ENCODE assay signal across 26 cellular contexts in the genomic region with DNA sequence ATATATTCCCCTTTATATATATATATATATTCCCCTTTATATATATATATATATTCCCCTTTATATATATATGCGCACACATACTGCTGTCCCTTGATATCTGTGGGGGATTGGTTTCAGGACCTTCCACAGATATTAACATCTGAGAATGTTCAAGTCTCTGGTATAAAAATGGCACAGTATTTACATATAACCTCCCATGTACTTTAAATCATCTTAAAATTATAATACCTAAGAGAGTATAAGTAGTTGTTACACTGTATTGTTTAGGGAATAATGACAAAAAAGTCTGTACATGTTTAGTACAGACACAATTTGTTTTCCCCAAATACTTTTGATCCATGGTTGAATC. TPM values are rescaled to one million over a fixed set of nuclear protein-coding genes. Genes with fewer than 3 reads are reported as not detected.
A peak's percentile ranks its signal among the peaks of the same experiment; 100 is the strongest.
DNase-seq lines count a peak whose midpoint lies in the region; ATAC-seq lines count a peak whose summit lies in the region.
"Had no signal": no experiment of that assay in that cellular context is flagged by ENCODE, and none has a peak within 500 bp of the region (broad histone marks: within the 10 kb centered on the region; RNA-seq: fewer than 3 reads in every experiment).

No MANE protein-coding gene starts in this region.

- ATAC-seq in GM18861 (IDR thresholded peaks at IDR 0.05; ENCODE audit: unreplicated experiment) (peak; percentile 18), GM21528 (IDR thresholded peaks at IDR 0.05; ENCODE audit: low FRiP score, unreplicated experiment) (peak; percentile 53), HG02973 (IDR thresholded peaks at IDR 0.05; ENCODE audit: unreplicated experiment) (peak; percentile 34), HG03521 (IDR thresholded peaks at IDR 0.05; ENCODE audit: unreplicated experiment) (peak; percentile 46)
- ATAC-seq: natural killer cell had no signal

- no peaks in the 10 kb centered on the region for H3K27me3 ChIP-seq in mesendoderm (ENCODE audit: insufficient read depth, low read length, poor library complexity)

- no peaks in the 10 kb centered on the region for H3K4me1 Mint-ChIP-seq in activated CD4-positive, alpha-beta memory T cell treated with anti-CD3 and anti-CD28 coated beads, Interleukin-2, amount 10 ng/mL, durations not matched to agents 7 days and 5 days
- H3K4me1 Mint-ChIP-seq: activated naive CD8-positive, alpha-beta T cell treated with anti-CD3 and anti-CD28 coated beads, Interleukin-2, amount 10 ng/mL, durations not matched to agents 7 days and 5 days; CD4-positive, alpha-beta memory T cell had no signal

- H3K4ac ChIP-seq in mesendoderm (ENCODE audit: low read depth, low read length): no peak overlapping the region

- no peak overlapping the region for H3K27ac ChIP-seq in mesendoderm (ENCODE audit: low read depth, low read length)
- H3K27ac ChIP-seq: epithelial cell of prostate, parathyroid adenoma had no signal

- no CpG with 5 or more reads among the region's 1 CpG for WGBS in mesendoderm (ENCODE audit: extremely low coverage, insufficient coverage, low lambda C conversion rate)

- H4K5ac ChIP-seq in mesendoderm (ENCODE audit: low read length): no peak overlapping the region

- H2AK5ac ChIP-seq in mesendoderm (ENCODE audit: low read length): no peak overlapping the region

- no peaks in the 10 kb centered on the region for H3K36me3 ChIP-seq in mesendoderm (ENCODE audit: control insufficient read depth, insufficient read depth, low read length)
- H3K36me3 ChIP-seq: HAP-1 had no signal

- H3K79me1 ChIP-seq in mesendoderm (ENCODE audit: low read length): no peaks in the 10 kb centered on the region

- H3K4me1 ChIP-seq in mesendoderm (ENCODE audit: control insufficient read depth, low read depth, low read length): peaks cover 5% of the 10 kb centered on the region
- H3K4me1 ChIP-seq: parathyroid adenoma had no signal

- CTCF ChIA-PET in activated CD4-positive, alpha-beta memory T cell treated with anti-CD3 and anti-CD28 coated beads, Interleukin-2, amount 10 ng/mL, durations not matched to agents 7 days and 5 days (lab: Charles Lee): no interaction called here

- H3K79me2 ChIP-seq in mesendoderm (ENCODE audit: control insufficient read depth, insufficient read depth, low read length): no peaks in the 10 kb centered on the region
- H3K79me2 ChIP-seq: parathyroid adenoma had no signal

- no peak overlapping the region for H3K56ac ChIP-seq in mesendoderm (ENCODE audit: low read length)

- H3K4me3 Mint-ChIP-seq in activated CD4-positive, alpha-beta memory T cell treated with anti-CD3 and anti-CD28 coated beads, Interleukin-2, amount 10 ng/mL, durations not matched to agents 7 days and 5 days: no peak overlapping the region
- H3K4me3 Mint-ChIP-seq: activated naive CD8-positive, alpha-beta T cell treated with anti-CD3 and anti-CD28 coated beads, Interleukin-2, amount 10 ng/mL, durations not matched to agents 7 days and 5 days; CD4-positive, alpha-beta memory T cell; memory B cell; natural killer cell had no signal

- no peaks in the 10 kb centered on the region for H3K36me3 Mint-ChIP-seq in activated CD4-positive, alpha-beta memory T cell treated with anti-CD3 and anti-CD28 coated beads, Interleukin-2, amount 10 ng/mL, durations not matched to agents 7 days and 5 days (ENCODE audit: low read depth)
- H3K36me3 Mint-ChIP-seq: activated naive CD8-positive, alpha-beta T cell treated with anti-CD3 and anti-CD28 coated beads, Interleukin-2, amount 10 ng/mL, durations not matched to agents 7 days and 5 days; CD4-positive, alpha-beta memory T cell; memory B cell; natural killer cell had no signal

- POLR2A ChIA-PET in activated CD4-positive, alpha-beta memory T cell treated with anti-CD3 and anti-CD28 coated beads, Interleukin-2, amount 10 ng/mL, durations not matched to agents 7 days and 5 days (lab: Charles Lee): no interaction called here

- DNase-seq in activated CD4-positive, alpha-beta memory T cell treated with anti-CD3 and anti-CD28 coated beads, Interleukin-2, amount 10 ng/mL, durations not matched to agents 7 days and 5 days: no peak
- no peak for DNase-seq in mesendoderm
- DNase-seq in superior temporal gyrus (ENCODE audit: extremely low spot score): no peak
- no peak for DNase-seq in NCI-H1417 (lab: John Stamatoyannopoulos, UW)
- DNase-seq: activated naive CD8-positive, alpha-beta T cell treated with anti-CD3 and anti-CD28 coated beads, Interleukin-2, amount 10 ng/mL, durations not matched to agents 7 days and 5 days; CD4-positive, alpha-beta memory T cell; foreskin melanocyte; natural killer cell; NCI-H1436 treated with DMSO at 0.1 percent for 48 hours; NCI-H2171; NCI-H774; SK-N-SH; stimulated activated CD4-positive, alpha-beta T cell treated with anti-CD3 and anti-CD28 coated beads, Interleukin-2, amount 100 ng/mL, for 48 hours; T-helper 9 cell had no signal

- H3K9me3 Mint-ChIP-seq in activated CD4-positive, alpha-beta memory T cell treated with anti-CD3 and anti-CD28 coated beads, Interleukin-2, amount 10 ng/mL, durations not matched to agents 7 days and 5 days: no peaks in the 10 kb centered on the region
- H3K9me3 Mint-ChIP-seq: activated naive CD8-positive, alpha-beta T cell treated with anti-CD3 and anti-CD28 coated beads, Interleukin-2, amount 10 ng/mL, durations not matched to agents 7 days and 5 days; CD4-positive, alpha-beta memory T cell; memory B cell; natural killer cell had no signal

- H3K27ac Mint-ChIP-seq in activated CD4-positive, alpha-beta memory T cell treated with anti-CD3 and anti-CD28 coated beads, Interleukin-2, amount 10 ng/mL, durations not matched to agents 7 days and 5 days: no peak overlapping the region
- H3K27ac Mint-ChIP-seq: activated naive CD8-positive, alpha-beta T cell treated with anti-CD3 and anti-CD28 coated beads, Interleukin-2, amount 10 ng/mL, durations not matched to agents 7 days and 5 days; CD4-positive, alpha-beta memory T cell; memory B cell; natural killer cell had no signal

- H3K4me2 ChIP-seq in mesendoderm (ENCODE audit: low read length): no peak overlapping the region
- H3K4me2 ChIP-seq: SK-N-SH had no signal

- H3K23ac ChIP-seq in mesendoderm (ENCODE audit: low read length): no peak overlapping the region

- no peak overlapping the region for H2BK15ac ChIP-seq in mesendoderm (replicated peaks; ENCODE audit: low read depth)

- H3K9ac ChIP-seq in mesendoderm (ENCODE audit: low read length): no peak overlapping the region
- H3K9ac ChIP-seq: parathyroid adenoma, SK-N-SH had no signal

- H3K4me3 ChIP-seq in mesendoderm (ENCODE audit: low read length): no peak overlapping the region
- H3K4me3 ChIP-seq: HAP-1 had no signal

- H4K8ac ChIP-seq in mesendoderm (ENCODE audit: low read depth, low read length): no peak overlapping the region

- H2BK120ac ChIP-seq in mesendoderm (ENCODE audit: low read depth, low read length): no peak overlapping the region

- no peak overlapping the region for H3K18ac ChIP-seq in mesendoderm (ENCODE audit: low read length)

- no peak overlapping the region for H2BK5ac ChIP-seq in mesendoderm (ENCODE audit: low read length)

- peaks cover 30% of the 10 kb centered on the region for H3K27me3 Mint-ChIP-seq in activated CD4-positive, alpha-beta memory T cell treated with anti-CD3 and anti-CD28 coated beads, Interleukin-2, amount 10 ng/mL, durations not matched to agents 7 days and 5 days

RNA-seq across cellular contexts. Expression of gene NR5A2, which starts 45.8 kb away (rescaled TPM):
- total RNA-seq in activated CD4-positive, alpha-beta memory T cell treated with anti-CD3 and anti-CD28 coated beads, Interleukin-2, amount 10 ng/mL, durations not matched to agents 7 days and 5 days: under 1 TPM; 0.13 to 0.15 TPM
- polyA plus RNA-seq in mesendoderm (2013, experiment 1 of 2): 6.5 TPM
- 6.7 TPM for polyA plus RNA-seq in mesendoderm (2013, experiment 2 of 2)
- total RNA-seq: activated CD8-positive, alpha-beta memory T cell treated with anti-CD3 and anti-CD28 coated beads for 36 hours; activated naive CD8-positive, alpha-beta T cell treated with anti-CD3 and anti-CD28 coated beads, Interleukin-2, amount 10 ng/mL, durations not matched to agents 7 days and 5 days; bronchial epithelial cell; CD4-positive, alpha-beta memory T cell; kidney epithelial cell; LHCN-M2; natural killer cell had no signal
- polyA plus RNA-seq: CD4-positive, alpha-beta memory T cell; SK-N-SH had no signal
